In the genomic region with DNA sequence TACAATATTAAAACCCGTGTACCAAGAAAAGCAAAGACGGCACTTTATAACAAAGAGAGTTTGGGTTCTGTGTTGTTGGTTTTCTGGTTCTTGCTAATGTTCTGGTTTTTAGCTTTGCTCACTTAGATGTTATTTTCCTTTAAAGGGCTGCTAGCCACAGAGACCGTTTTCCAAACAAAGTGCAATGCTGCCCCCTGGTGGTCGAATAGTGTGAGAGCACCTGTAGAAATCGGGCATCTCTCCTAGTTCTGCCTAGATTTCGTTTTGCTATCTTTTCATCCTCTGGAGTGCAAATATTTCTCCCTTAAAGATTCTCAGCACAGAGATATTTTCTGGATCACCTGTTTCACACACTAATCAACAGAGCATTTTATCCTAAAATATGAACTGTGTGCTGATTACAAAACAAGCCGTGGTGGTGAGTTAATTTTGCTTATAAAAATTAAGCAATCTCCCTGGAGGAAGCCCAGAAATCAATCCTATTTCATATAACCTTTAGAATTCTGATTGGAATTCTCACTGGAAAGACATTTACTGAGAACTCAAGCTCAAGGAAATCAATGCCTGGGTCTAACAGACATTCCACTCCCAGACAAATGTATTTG, we compare ENCODE assay signal across 8 cellular contexts.
DNase-seq lines count a peak whose midpoint lies in the region; ATAC-seq lines count a peak whose summit lies in the region.

No MANE protein-coding gene starts in this region.

- no peak overlapping the region for H3K27ac ChIP-seq in CD4-positive, CD25-positive, alpha-beta regulatory T cell (ENCODE audit: insufficient read depth, low read length, poor library complexity, severe bottlenecking)
- H3K27ac ChIP-seq in mesendoderm (ENCODE audit: low read depth, low read length) = no peak overlapping the region

- H3K36me3 ChIP-seq in CD4-positive, CD25-positive, alpha-beta regulatory T cell (ENCODE audit: control insufficient read depth, insufficient read depth, low read length) = no peaks in the 10 kb centered on the region
- H3K36me3 ChIP-seq in mesendoderm (ENCODE audit: control insufficient read depth, insufficient read depth, low read length) = no peaks in the 10 kb centered on the region

- H2BK120ac ChIP-seq in mesendoderm (ENCODE audit: low read depth, low read length) = no peak overlapping the region

- no peak overlapping the region for H3K4me2 ChIP-seq in mesendoderm (ENCODE audit: low read length)

- no peaks in the 10 kb centered on the region for H3K4me1 ChIP-seq in CD4-positive, CD25-positive, alpha-beta regulatory T cell (ENCODE audit: control insufficient read depth, insufficient read depth, low read length, poor library complexity, severe bottlenecking)
- H3K4me1 ChIP-seq in mesendoderm (ENCODE audit: control insufficient read depth, low read depth, low read length) = no peaks in the 10 kb centered on the region

- no peaks in the 10 kb centered on the region for H3K9me3 ChIP-seq in CD4-positive, CD25-positive, alpha-beta regulatory T cell (ENCODE audit: control insufficient read depth in 2 of 2, low read length in 2 of 2)

- H3K56ac ChIP-seq in mesendoderm (ENCODE audit: low read length) = no peak overlapping the region

- no peaks in the 10 kb centered on the region for H3K27me3 ChIP-seq in CD4-positive, CD25-positive, alpha-beta regulatory T cell (ENCODE audit: control insufficient read depth, insufficient read depth, low read length)
- no peaks in the 10 kb centered on the region for H3K27me3 ChIP-seq in mesendoderm (ENCODE audit: insufficient read depth, low read length, poor library complexity)

- H3K79me1 ChIP-seq in mesendoderm (ENCODE audit: low read length) = no peaks in the 10 kb centered on the region

- no CpG with 5 or more reads among the region's 7 CpGs for WGBS in mesendoderm (ENCODE audit: extremely low coverage, insufficient coverage, low lambda C conversion rate)

- no peak overlapping the region for H3K23ac ChIP-seq in mesendoderm (ENCODE audit: low read length)

- H3K4me3 ChIP-seq in CD4-positive, CD25-positive, alpha-beta regulatory T cell (ENCODE audit: low read depth, low read length) = no peak overlapping the region
- H3K4me3 ChIP-seq in mesendoderm (ENCODE audit: low read length) = no peak overlapping the region

- H3K79me2 ChIP-seq in mesendoderm (ENCODE audit: control insufficient read depth, insufficient read depth, low read length) = no peaks in the 10 kb centered on the region

- H3K27me3 Mint-ChIP-seq in CD4-positive, CD25-positive, alpha-beta regulatory T cell = peaks cover 11% of the 10 kb centered on the region
- peaks cover 9% of the 10 kb centered on the region for H3K27me3 Mint-ChIP-seq in activated CD8-positive, alpha-beta T cell treated with anti-CD3 and anti-CD28 coated beads, Interleukin-2, amount 10 ng/mL, durations not matched to agents 7 days and 5 days (ENCODE audit: low read depth)
- peaks cover 10 to 24% of the 10 kb centered on the region in 2 donors for H3K27me3 Mint-ChIP-seq in effector memory CD8-positive, alpha-beta T cell

- no peak overlapping the region for H2BK5ac ChIP-seq in mesendoderm (ENCODE audit: low read length)

- H2AK5ac ChIP-seq in mesendoderm (ENCODE audit: low read length) = no peak overlapping the region

- H2BK15ac ChIP-seq in mesendoderm (replicated peaks; ENCODE audit: low read depth) = no peak overlapping the region

- no peak overlapping the region for H4K8ac ChIP-seq in mesendoderm (ENCODE audit: low read depth, low read length)

- ATAC-seq in CD4-positive, CD25-positive, alpha-beta regulatory T cell (ENCODE audit: low read depth in 2 of 2) = peak in 1 of 2 donors; percentile 50
- ATAC-seq in GM19397 (IDR thresholded peaks at IDR 0.05; ENCODE audit: unreplicated experiment) (peak; percentile 73), HG03565 (IDR thresholded peaks at IDR 0.05; ENCODE audit: unreplicated experiment) (peak; percentile 70)
- peak; percentile 51 for ATAC-seq in activated CD8-positive, alpha-beta T cell treated with anti-CD3 and anti-CD28 coated beads, Interleukin-2, amount 10 ng/mL, durations not matched to agents 7 days and 5 days
- ATAC-seq in effector memory CD8-positive, alpha-beta T cell (replicated peaks) = no peak

- CTCF ChIA-PET in activated CD8-positive, alpha-beta T cell treated with anti-CD3 and anti-CD28 coated beads, Interleukin-2, amount 10 ng/mL, durations not matched to agents 7 days and 5 days (lab: Charles Lee) = interaction anchor here (0.6 to 3.0 kb wide), 12 partner anchors 10 to 1764 kb away, joined by 3 to 13 read pairs (median 3); no protein-coding TSS in a partner anchor

- no peak overlapping the region for H3K4ac ChIP-seq in mesendoderm (ENCODE audit: low read depth, low read length)

- H3K18ac ChIP-seq in mesendoderm (ENCODE audit: low read length) = no peak overlapping the region

- peak; percentile 29 to 59 (median 34) for DNase-seq in CD4-positive, CD25-positive, alpha-beta regulatory T cell
- DNase-seq in NCI-H82 treated with DMSO at 0.1 percent for 48 hours (lab: John Stamatoyannopoulos, UW; ENCODE audit: unreplicated experiment) (peak; percentile 26), mesendoderm (peak; percentile 72)
- peak; percentile 81 for DNase-seq in activated CD8-positive, alpha-beta T cell treated with anti-CD3 and anti-CD28 coated beads, Interleukin-2, amount 10 ng/mL, durations not matched to agents 7 days and 5 days
- DNase-seq in effector memory CD8-positive, alpha-beta T cell = peak; percentile 43 to 54 (median 44)
- DNase-seq in stimulated activated CD8-positive, alpha-beta memory T cell treated with anti-CD3 and anti-CD28 coated beads, Interleukin-2, amount 100 ng/mL, for 1 hour (ENCODE audit: low read depth in 2 of 2) = peak; percentile 10 to 43

- H4K5ac ChIP-seq in mesendoderm (ENCODE audit: low read length) = no peak overlapping the region

- peaks cover 0 to 2% (median 0%) of the 10 kb centered on the region in 7 donors for H3K9me3 Mint-ChIP-seq in CD4-positive, CD25-positive, alpha-beta regulatory T cell
- H3K9me3 Mint-ChIP-seq in activated CD8-positive, alpha-beta T cell treated with anti-CD3 and anti-CD28 coated beads, Interleukin-2, amount 10 ng/mL, durations not matched to agents 7 days and 5 days (ENCODE audit: insufficient read depth) = no peaks in the 10 kb centered on the region
- H3K9me3 Mint-ChIP-seq in effector memory CD8-positive, alpha-beta T cell = peaks cover 0 to 2% of the 10 kb centered on the region in 2 donors

- H3K9ac ChIP-seq in mesendoderm (ENCODE audit: low read length) = no peak overlapping the region

- no peaks in the 10 kb centered on the region for H3K4me1 Mint-ChIP-seq in CD4-positive, CD25-positive, alpha-beta regulatory T cell
- H3K4me1 Mint-ChIP-seq in activated CD8-positive, alpha-beta T cell treated with anti-CD3 and anti-CD28 coated beads, Interleukin-2, amount 10 ng/mL, durations not matched to agents 7 days and 5 days (ENCODE audit: low read depth) = no peaks in the 10 kb centered on the region
- H3K4me1 Mint-ChIP-seq in effector memory CD8-positive, alpha-beta T cell (ENCODE audit: low read depth in 2 of 2) = no peaks in the 10 kb centered on the region

- no peak overlapping the region for H3K27ac Mint-ChIP-seq in CD4-positive, CD25-positive, alpha-beta regulatory T cell
- no peak overlapping the region for H3K27ac Mint-ChIP-seq in activated CD8-positive, alpha-beta T cell treated with anti-CD3 and anti-CD28 coated beads, Interleukin-2, amount 10 ng/mL, durations not matched to agents 7 days and 5 days
- no peak overlapping the region for H3K27ac Mint-ChIP-seq in effector memory CD8-positive, alpha-beta T cell

- POLR2A ChIA-PET in activated CD8-positive, alpha-beta T cell treated with anti-CD3 and anti-CD28 coated beads, Interleukin-2, amount 10 ng/mL, durations not matched to agents 7 days and 5 days (lab: Charles Lee) = no interaction called here

- H3K36me3 Mint-ChIP-seq in CD4-positive, CD25-positive, alpha-beta regulatory T cell = no peaks in the 10 kb centered on the region
- no peaks in the 10 kb centered on the region for H3K36me3 Mint-ChIP-seq in activated CD8-positive, alpha-beta T cell treated with anti-CD3 and anti-CD28 coated beads, Interleukin-2, amount 10 ng/mL, durations not matched to agents 7 days and 5 days (ENCODE audit: low read depth)
- H3K36me3 Mint-ChIP-seq in effector memory CD8-positive, alpha-beta T cell (ENCODE audit: insufficient read depth) = no peaks in the 10 kb centered on the region

- H3K4me3 Mint-ChIP-seq in CD4-positive, CD25-positive, alpha-beta regulatory T cell = no peak overlapping the region
- no peak overlapping the region for H3K4me3 Mint-ChIP-seq in activated CD8-positive, alpha-beta T cell treated with anti-CD3 and anti-CD28 coated beads, Interleukin-2, amount 10 ng/mL, durations not matched to agents 7 days and 5 days
- H3K4me3 Mint-ChIP-seq in effector memory CD8-positive, alpha-beta T cell = no peak overlapping the region

Comparison
In these comparisons a context has a peak if more than half of its experiments do, and no peak if none do; other contexts are left out.
1. DNase-seq: peak in every context shown above with its lines; median percentile 81 in activated CD8-positive, alpha-beta T cell treated with anti-CD3 and anti-CD28 coated beads, Interleukin-2, amount 10 ng/mL, durations not matched to agents 7 days and 5 days; 72 in mesendoderm; 44 in effector memory CD8-positive, alpha-beta T cell; 34 in CD4-positive, CD25-positive, alpha-beta regulatory T cell; 26 in stimulated activated CD8-positive, alpha-beta memory T cell treated with anti-CD3 and anti-CD28 coated beads, Interleukin-2, amount 100 ng/mL, for 1 hour; 26 in NCI-H82 treated with DMSO at 0.1 percent for 48 hours.